Comparison of ENCODE assay signal across 35 cellular contexts in genomic region chr9:100406962-100407361, GRCh38.
"Had no signal": no experiment of that assay in that cellular context is flagged by ENCODE, and none has a peak within 500 bp of the region (broad histone marks: within the 10 kb centered on the region; RNA-seq: fewer than 3 reads in every experiment).

No MANE protein-coding gene starts in this region.

- H3K27ac ChIP-seq: KMS-11 had no signal

- DNase-seq: Karpas-422, Kasumi-1, MG63, MM.1S, MV-4-11, NCI-H1048, NCI-H1092, NCI-H1092 treated with DMSO at 0.1 percent for 48 hours, NCI-H1105, NCI-H1105 treated with DMSO at 0.1 percent for 48 hours, NCI-H1417, NCI-H1417 treated with DMSO at 0.1 percent for 48 hours, NCI-H1436, NCI-H1436 treated with DMSO at 0.1 percent for 48 hours, NCI-H146, NCI-H1694, NCI-H1694 treated with DMSO at 0.1 percent for 48 hours, NCI-H187, NCI-H187 treated with DMSO at 0.1 percent for 48 hours, NCI-H1930, NCI-H2029, NCI-H2029 treated with DMSO at 0.1 percent for 48 hours, NCI-H2081, NCI-H2081 treated with DMSO at 0.1 percent for 48 hours, NCI-H2107, NCI-H2171, NCI-H2171 treated with DMSO at 0.1 percent for 48 hours, NCI-H2227 treated with DMSO at 0.1 percent for 48 hours, NCI-H226, NCI-H345, NCI-H446, NCI-H446 treated with DMSO at 0.1 percent for 48 hours, NCI-H510A, NCI-H510A treated with DMSO at 0.1 percent for 48 hours had no signal

- H3K4me3 ChIP-seq: MG63 had no signal

- H3K9ac ChIP-seq: KMS-11 had no signal

- H3K4me2 ChIP-seq: KMS-11 had no signal

- H3K27me3 ChIP-seq: MG63 had no signal

- H3K9me3 ChIP-seq: MG63 had no signal

- H3K36me3 ChIP-seq: MG63 had no signal
